In the genomic region with DNA sequence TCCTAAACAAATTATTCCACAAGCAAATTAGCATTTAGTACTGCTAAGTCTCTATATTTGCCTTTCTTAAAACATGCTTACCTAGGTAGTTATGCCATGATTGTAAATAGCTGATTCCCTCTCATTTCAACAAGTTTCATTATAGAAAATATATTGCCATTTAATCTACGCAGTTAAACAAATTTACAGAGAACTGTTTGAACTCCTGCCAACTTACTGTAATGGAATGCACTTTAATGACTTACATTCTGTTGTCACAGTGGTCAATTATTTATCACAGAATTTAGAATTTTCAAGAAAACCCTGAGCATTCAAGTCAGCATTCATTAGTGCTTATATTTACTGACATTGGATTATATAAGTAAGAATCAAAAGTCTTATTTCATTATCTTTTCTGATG, we compare ENCODE assay signal across 29 cellular contexts. TPM values are rescaled to one million over a fixed set of nuclear protein-coding genes. Genes with fewer than 3 reads are reported as not detected.
"Had no signal": no experiment of that assay in that cellular context is flagged by ENCODE, and none has a peak within 500 bp of the region (broad histone marks: within the 10 kb centered on the region; RNA-seq: fewer than 3 reads in every experiment).

No MANE protein-coding gene starts in this region.

- H3K27me3 ChIP-seq: ascending aorta, brain microvascular endothelial cell, esophagus muscularis mucosa, foreskin keratinocyte, heart left ventricle, ovary, stomach, thyroid gland, upper lobe of left lung, vagina had no signal

- H3K4me3 Mint-ChIP-seq: activated naive CD4-positive, alpha-beta T cell treated with anti-CD3 and anti-CD28 coated beads for 36 hours; activated naive CD8-positive, alpha-beta T cell treated with anti-CD3 and anti-CD28 coated beads for 36 hours; endodermal cell; naive thymus-derived CD4-positive, alpha-beta T cell; stimulated activated naive B cell treated with anti-CD40 and anti-IgM and Interleukin-4, amounts not matched to agents 10 μg/mL and 1 μg/mL and 100 μg/mL, for 72 hours; T-helper 2 cell treated with Interferon-gamma antibody and Interleukin-4, amounts not matched to agents 5 μg/mL and 100 μg/mL, for 36 hours had no signal

- H3K27ac Mint-ChIP-seq: activated naive CD4-positive, alpha-beta T cell treated with anti-CD3 and anti-CD28 coated beads for 36 hours; activated naive CD8-positive, alpha-beta T cell treated with anti-CD3 and anti-CD28 coated beads for 36 hours; endodermal cell; naive thymus-derived CD4-positive, alpha-beta T cell; progenitor cell of endocrine pancreas; stimulated activated naive B cell treated with anti-CD40 and anti-IgM and Interleukin-4, amounts not matched to agents 10 μg/mL and 1 μg/mL and 100 μg/mL, for 72 hours; T-helper 2 cell treated with Interferon-gamma antibody and Interleukin-4, amounts not matched to agents 5 μg/mL and 100 μg/mL, for 36 hours had no signal

- H3K9me3 Mint-ChIP-seq: activated naive CD4-positive, alpha-beta T cell treated with anti-CD3 and anti-CD28 coated beads for 36 hours; activated naive CD8-positive, alpha-beta T cell treated with anti-CD3 and anti-CD28 coated beads for 36 hours; naive thymus-derived CD4-positive, alpha-beta T cell; stimulated activated naive B cell treated with anti-CD40 and anti-IgM and Interleukin-4, amounts not matched to agents 10 μg/mL and 1 μg/mL and 100 μg/mL, for 72 hours; T-helper 2 cell treated with Interferon-gamma antibody and Interleukin-4, amounts not matched to agents 5 μg/mL and 100 μg/mL, for 36 hours had no signal

- H3K4me3 ChIP-seq: heart left ventricle, ovary, stomach, thyroid gland, upper lobe of left lung, vagina had no signal

- H3K27ac ChIP-seq: ascending aorta, brain microvascular endothelial cell, esophagus muscularis mucosa, foreskin keratinocyte, heart left ventricle, ovary, stomach, thyroid gland, upper lobe of left lung, vagina had no signal

- H3K27me3 Mint-ChIP-seq: activated naive CD8-positive, alpha-beta T cell treated with anti-CD3 and anti-CD28 coated beads for 36 hours; naive thymus-derived CD4-positive, alpha-beta T cell; progenitor cell of endocrine pancreas; stimulated activated naive B cell treated with anti-CD40 and anti-IgM and Interleukin-4, amounts not matched to agents 10 μg/mL and 1 μg/mL and 100 μg/mL, for 72 hours had no signal

- DNase-seq: activated CD4-positive, alpha-beta T cell treated with anti-CD3 and anti-CD28 coated beads for 4 hours; activated CD4-positive, alpha-beta T cell treated with anti-CD3 and anti-CD28 coated beads, Interleukin-2, amount 50 U/mL, for 4 hours; activated effector memory CD4-positive, alpha-beta T cell treated with anti-CD3 and anti-CD28 coated beads, Interleukin-2, amount 50 U/mL, for 16 hours; activated naive CD4-positive, alpha-beta T cell treated with anti-CD3 and anti-CD28 coated beads for 36 hours; activated naive CD8-positive, alpha-beta T cell treated with anti-CD3 and anti-CD28 coated beads for 36 hours; activated T-cell treated with anti-CD3 and anti-CD28 coated beads for 4 hours; brain microvascular endothelial cell; cortex of kidney; endodermal cell; heart left ventricle; islet precursor cell; left cardiac atrium; ovary; retina; stimulated activated CD4-positive, alpha-beta T cell treated with anti-CD3 and anti-CD28 coated beads, Interleukin-15, amount 100 ng/mL, for 24 hours; stimulated activated CD4-positive, alpha-beta T cell treated with anti-CD3 and anti-CD28 coated beads, Interleukin-2, amount 100 ng/mL, for 24 hours; stimulated activated naive B cell treated with anti-CD40 and anti-IgM and Interleukin-4, amounts not matched to agents 10 μg/mL and 1 μg/mL and 100 μg/mL, for 72 hours; stomach; thyroid gland; upper lobe of left lung had no signal

- H3K4me1 ChIP-seq: foreskin keratinocyte, thyroid gland had no signal

- H3K9me3 ChIP-seq: ascending aorta, esophagus muscularis mucosa, heart left ventricle, ovary, stomach, thyroid gland, upper lobe of left lung, vagina had no signal

- H3K36me3 ChIP-seq: ovary, thyroid gland, vagina had no signal

RNA-seq across cellular contexts. Expression of a gene that starts 45.4 kb away (rescaled TPM):
- total RNA-seq: activated naive CD8-positive, alpha-beta T cell treated with anti-CD3 and anti-CD28 coated beads for 36 hours; ascending aorta; cardiac septum; endodermal cell; esophagus muscularis mucosa; foreskin keratinocyte; heart left ventricle; left cardiac atrium; lower leg skin; ovary; progenitor cell of endocrine pancreas; stomach; upper lobe of left lung; vagina had no signal
- polyA plus RNA-seq: foreskin keratinocyte; heart left ventricle; naive thymus-derived CD4-positive, alpha-beta T cell; stomach had no signal
